Comparison of ENCODE assay signal across 8 cellular contexts in the genomic region with DNA sequence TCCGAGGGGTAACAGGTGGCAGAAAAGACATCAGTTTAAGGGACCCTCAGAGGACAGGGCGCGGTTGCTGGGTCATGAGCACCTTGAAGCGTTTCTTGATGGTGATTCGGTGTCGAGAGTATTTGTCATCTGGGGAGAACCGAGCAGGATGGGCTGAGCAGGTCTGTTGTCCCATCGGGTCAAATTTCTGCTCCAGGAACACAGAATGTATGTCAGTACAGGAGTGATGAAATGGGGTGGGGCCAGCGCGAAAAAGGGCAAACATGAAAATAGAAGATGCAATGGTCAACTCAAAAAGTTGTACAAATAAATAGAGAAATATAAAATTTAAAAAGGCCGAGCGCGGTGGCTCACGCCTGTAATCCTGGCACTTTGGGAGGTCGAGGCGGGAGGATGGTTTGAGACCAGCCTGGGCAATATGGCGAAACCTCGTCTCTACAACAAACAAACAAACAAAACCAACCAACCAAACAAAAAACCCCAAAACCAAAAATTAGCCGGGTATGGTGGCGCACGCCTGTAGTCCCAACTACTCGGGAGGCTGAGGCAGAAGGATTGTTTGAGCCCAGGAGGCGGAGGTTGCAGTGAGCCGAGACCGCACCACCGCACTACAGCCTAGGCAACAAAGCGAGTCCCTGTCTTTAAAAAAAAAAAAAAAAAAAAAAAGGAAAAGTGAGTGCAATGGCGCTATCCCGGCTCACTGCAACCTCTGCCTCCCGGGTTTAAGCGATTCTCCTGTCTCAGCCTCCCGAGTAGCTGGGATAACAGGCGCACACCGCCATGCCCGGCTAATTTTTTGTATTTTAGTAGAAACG. TPM values are rescaled to one million over a fixed set of nuclear protein-coding genes. Genes with fewer than 3 reads are reported as not detected.
DNase-seq lines count a peak whose midpoint lies in the region; TF ChIP-seq lines count a peak whose summit lies in the region.

No MANE protein-coding gene starts in this region.

- no peaks in the 10 kb centered on the region for H3K9me2 ChIP-seq in hepatocyte (replicated peaks; ENCODE audit: insufficient read depth)

- no peak for TF ChIP-seq CTCF in hepatocyte (IDR thresholded peaks at IDR 0.05; ENCODE audit: poor library complexity)

- H3K9me3 ChIP-seq in SK-N-MC (ENCODE audit: low read depth, low read length) (no peaks in the 10 kb centered on the region), hepatocyte (ENCODE audit: low read depth) (no peaks in the 10 kb centered on the region)

- 54% methylated on average over 36 of the region's 36 CpGs for WGBS in hepatocyte (ENCODE audit: low lambda C conversion rate, missing lambda C conversion rate)

- peak overlapping the region; percentile 98 for H3K4me3 ChIP-seq in SK-N-MC
- peak overlapping the region; percentile 76 for H3K4me3 ChIP-seq in hepatocyte
- H3K4me3 ChIP-seq in skin epidermis, result peak overlapping the region; percentile 54 to 81 (median 74)

- peaks cover 7% of the 10 kb centered on the region for H3K4me1 ChIP-seq in hepatocyte (ENCODE audit: insufficient read depth)

- peaks cover 29% of the 10 kb centered on the region for H3K79me2 ChIP-seq in hepatocyte

- no peaks in the 10 kb centered on the region for H4K20me1 ChIP-seq in hepatocyte (ENCODE audit: insufficient read depth, poor library complexity, severe bottlenecking)

- DNase-seq in DMS79 (lab: John Stamatoyannopoulos, UW) (peak; percentile 3), DMS79 treated with DMSO at 0.1 percent for 48 hours (lab: John Stamatoyannopoulos, UW) (no peak), SK-N-MC (ENCODE audit: low read depth, low spot score) (no peak), hepatocyte (ENCODE audit: low spot score) (no peak), HK-2 (ENCODE audit: unreplicated experiment) (no peak), GF-D8 (lab: John Stamatoyannopoulos, UW) (no peak), HCEC 1CT (no peak)

- H3K9ac ChIP-seq in SK-N-MC (ENCODE audit: insufficient read length), result peak overlapping the region; percentile 97

- peak overlapping the region; percentile 81 for H3K4me2 ChIP-seq in hepatocyte

- no peaks in the 10 kb centered on the region for H3K27me3 ChIP-seq in hepatocyte

- peak overlapping the region; percentile 85 for H2AFZ ChIP-seq in hepatocyte

- H3K27ac ChIP-seq in SK-N-MC, result peak overlapping the region; percentile 87; the same call in 1 of the 2 replicates
- H3K27ac ChIP-seq in hepatocyte, result peak overlapping the region; percentile 95
- peak overlapping the region; percentile 66 to 95 (median 88) for H3K27ac ChIP-seq in skin epidermis

- H3K36me3 ChIP-seq in SK-N-MC (ENCODE audit: insufficient read depth, low read length) (peaks cover 31% of the 10 kb centered on the region), hepatocyte (replicated peaks; ENCODE audit: insufficient read depth, low read depth) (no peaks in the 10 kb centered on the region)

RNA-seq across cellular contexts. Expression of gene NOP10, which starts 0.8 kb away (rescaled TPM):
- 284 and 308 TPM in 2 replicates for total RNA-seq in hepatocyte
- polyA plus RNA-seq in hepatocyte, result 324 and 378 TPM in 2 replicates

RNA-seq across cellular contexts. Expression of gene NUTM1, which starts 1.0 kb away (rescaled TPM):
- not detected in 2 replicates for total RNA-seq in hepatocyte
- polyA plus RNA-seq in hepatocyte, result not detected in 2 replicates

RNA-seq across cellular contexts. Expression of gene SLC12A6, which starts 4.5 kb away (rescaled TPM):
- total RNA-seq in hepatocyte, result 12.2 and 13.1 TPM in 2 replicates
- polyA plus RNA-seq in hepatocyte, result 5.9 and 7.4 TPM in 2 replicates

RNA-seq across cellular contexts. Expression of gene LPCAT4, which starts 24.9 kb away (rescaled TPM):
- 9.1 and 13.5 TPM in 2 replicates for total RNA-seq in hepatocyte
- polyA plus RNA-seq in hepatocyte, result 22.1 and 35.7 TPM in 2 replicates
